Comparison of ENCODE assay signal across 8 cellular contexts in genomic region chr3:149752788-149753136, GRCh38. TPM values are rescaled to one million over a fixed set of nuclear protein-coding genes. Genes with fewer than 3 reads are reported as not detected.
DNase-seq lines count a peak whose midpoint lies in the region; ATAC-seq and TF ChIP-seq lines count a peak whose summit lies in the region.

No MANE protein-coding gene starts in this region.

- peak overlapping the region; percentile 36 for H3K27ac Mint-ChIP-seq in stimulated activated naive CD8-positive, alpha-beta T cell treated with anti-CD3 and anti-CD28 coated beads, Interleukin-15, Interleukin-2, amounts not matched to agents 100 ng/mL and 50 ng/mL, for 24 hours

- no peaks in the 10 kb centered on the region for H3K27me3 Mint-ChIP-seq in stimulated activated naive CD8-positive, alpha-beta T cell treated with anti-CD3 and anti-CD28 coated beads, Interleukin-15, Interleukin-2, amounts not matched to agents 100 ng/mL and 50 ng/mL, for 24 hours

- intact Hi-C loops in lower lobe of right lung (cut with DNase I), result no loop called here

- H3K4me3 Mint-ChIP-seq in stimulated activated naive CD8-positive, alpha-beta T cell treated with anti-CD3 and anti-CD28 coated beads, Interleukin-15, Interleukin-2, amounts not matched to agents 100 ng/mL and 50 ng/mL, for 24 hours, result peak overlapping the region; percentile 93

- DNase-seq in stimulated activated naive CD8-positive, alpha-beta T cell treated with anti-CD3 and anti-CD28 coated beads, Interleukin-15, Interleukin-2, amounts not matched to agents 100 U/mL and 50 U/mL, for 24 hours, result no peak
- DNase-seq in lower lobe of right lung, result no peak
- no peak for DNase-seq in NCI-H1436 (lab: John Stamatoyannopoulos, UW)
- no peak for DNase-seq in stimulated activated CD4-positive, alpha-beta T cell treated with anti-CD3 and anti-CD28 coated beads, Interleukin-1b, Interleukin-23, amount 100 ng/mL, for 48 hours
- DNase-seq in AG08396 (ENCODE audit: low spot score), result no peak

- TF ChIP-seq CTCF in lower lobe of right lung (IDR thresholded peaks at IDR 0.05), result no peak

- H3K27me3 ChIP-seq in lower lobe of right lung (ENCODE audit: low read depth), result no peaks in the 10 kb centered on the region

- H3K36me3 Mint-ChIP-seq in stimulated activated naive CD8-positive, alpha-beta T cell treated with anti-CD3 and anti-CD28 coated beads, Interleukin-15, Interleukin-2, amounts not matched to agents 100 ng/mL and 50 ng/mL, for 24 hours (ENCODE audit: low read depth), result peaks cover 32% of the 10 kb centered on the region

- H3K4me1 ChIP-seq in lower lobe of right lung, result peaks cover 16% of the 10 kb centered on the region

- no peaks in the 10 kb centered on the region for H3K9me3 ChIP-seq in lower lobe of right lung

- H3K4me1 Mint-ChIP-seq in stimulated activated naive CD8-positive, alpha-beta T cell treated with anti-CD3 and anti-CD28 coated beads, Interleukin-15, Interleukin-2, amounts not matched to agents 100 ng/mL and 50 ng/mL, for 24 hours (ENCODE audit: low read depth), result peaks cover 36% of the 10 kb centered on the region

- H3K36me3 ChIP-seq in lower lobe of right lung, result peaks cover 31% of the 10 kb centered on the region

- no peaks in the 10 kb centered on the region for H3K9me3 Mint-ChIP-seq in stimulated activated naive CD8-positive, alpha-beta T cell treated with anti-CD3 and anti-CD28 coated beads, Interleukin-15, Interleukin-2, amounts not matched to agents 100 ng/mL and 50 ng/mL, for 24 hours

- H3K27ac ChIP-seq in angular gyrus (ENCODE audit: low read depth, low read length) (peak overlapping the region; percentile 6), lower lobe of right lung (peak overlapping the region; percentile 83)

- peak overlapping the region; percentile 85 for H3K4me3 ChIP-seq in lower lobe of right lung

- no peak for ATAC-seq in stimulated activated naive CD8-positive, alpha-beta T cell treated with anti-CD3 and anti-CD28 coated beads, Interleukin-15, Interleukin-2, amounts not matched to agents 100 U/mL and 50 U/mL, for 24 hours
- ATAC-seq in lower lobe of right lung, result no peak
- ATAC-seq in GM18520 (IDR thresholded peaks at IDR 0.05; ENCODE audit: unreplicated experiment), result no peak

RNA-seq across cellular contexts. Expression of gene COMMD2, which starts 0.5 kb away (rescaled TPM):
- total RNA-seq in lower lobe of right lung, result 44.9 TPM

RNA-seq across cellular contexts. Expression of gene ANKUB1, which starts 39.6 kb away (rescaled TPM):
- 3.1 TPM for total RNA-seq in lower lobe of right lung
